In genomic region chr1:175023043-175023921, GRCh38 we compare ENCODE assay signal across 1 cellular context.
TF ChIP-seq lines count a peak whose summit lies in the region.

MRPS14 (minus strand) TSS chr1:175023425; CDS start chr1:175023408, 17 bp downstream.

TF ChIP-seq in GM12878, 131 proteins besides CTCF, POLR2A, EP300 and RAD21 (continued from another document):
- TF ChIP-seq ZNF592 (IDR thresholded peaks at IDR 0.05) (no peak), IRF3 (IDR thresholded peaks at IDR 0.05) (no peak), CEBPB (IDR thresholded peaks at IDR 0.05; ENCODE audit: borderline replicate concordance in 1 of 2, low read depth in 2 of 2, low read length in 2 of 2) (no peak), KDM1A (IDR thresholded peaks at IDR 0.05; ENCODE audit: borderline replicate concordance) (no peak), GATAD2B (conservative IDR thresholded peaks at IDR 0.05; ENCODE audit: low read depth) (peak; percentile 65; the same call in 1 of the 2 replicates), ZNF24 (IDR thresholded peaks at IDR 0.05) (peak; percentile 41; the same call in 1 of the 2 replicates), IKZF1 (conservative IDR thresholded peaks at IDR 0.05) (peak; percentile 80), BRCA1 (IDR thresholded peaks at IDR 0.05; ENCODE audit: low read depth, low read length) (peak; percentile 73)
TF ChIP-seq in GM12878: peak in this region for 62.
